11 cellular contexts compared by ENCODE assay signal in genomic region chr10:131561897-131562296, GRCh38.
"Had no signal": no experiment of that assay in that cellular context is flagged by ENCODE, and none has a peak within 500 bp of the region (broad histone marks: within the 10 kb centered on the region; RNA-seq: fewer than 3 reads in every experiment).

No MANE protein-coding gene starts in this region.

- H3K4me3 ChIP-seq: dorsolateral prefrontal cortex had no signal

- H3K27ac Mint-ChIP-seq: activated B cell treated with CpG ODN at 0.5 μM for 24 hours; activated CD4-positive, alpha-beta T cell treated with anti-CD3 and anti-CD28 coated beads, Interleukin-2, amount 10 ng/mL, durations not matched to agents 7 days and 5 days; activated naive CD8-positive, alpha-beta T cell; activated T-cell treated with anti-CD3 and anti-CD28 coated beads, Interleukin-2, amount 50 U/mL, for 24 hours; nephron progenitor cell; stimulated activated naive CD8-positive, alpha-beta T cell treated with anti-CD3 and anti-CD28 coated beads, Interleukin-15, Interleukin-2, amounts not matched to agents 100 ng/mL and 50 ng/mL, for 24 hours had no signal

- DNase-seq: activated B cell treated with CpG ODN at 0.5 μM for 24 hours; activated CD4-positive, alpha-beta T cell treated with anti-CD3 and anti-CD28 coated beads, Interleukin-2, amount 10 ng/mL, durations not matched to agents 7 days and 5 days; activated effector memory CD4-positive, alpha-beta T cell treated with anti-CD3 and anti-CD28 coated beads, Interleukin-2, amount 50 U/mL, for 16 hours; activated T-cell treated with anti-CD3 and anti-CD28 coated beads, Interleukin-2, amount 50 U/mL, for 24 hours; dorsolateral prefrontal cortex; hippocampal formation; kidney glomerular epithelial cell; nephron progenitor cell; stimulated activated CD4-positive, alpha-beta T cell treated with anti-CD3 and anti-CD28 coated beads, Interleukin-4, amount 100 ng/mL, for 24 hours had no signal

- H3K36me3 Mint-ChIP-seq: activated naive CD8-positive, alpha-beta T cell had no signal

- H3K27ac ChIP-seq: dorsolateral prefrontal cortex had no signal

- H3K4me3 Mint-ChIP-seq: activated B cell treated with CpG ODN at 0.5 μM for 24 hours; activated CD4-positive, alpha-beta T cell treated with anti-CD3 and anti-CD28 coated beads, Interleukin-2, amount 10 ng/mL, durations not matched to agents 7 days and 5 days; activated naive CD8-positive, alpha-beta T cell; activated T-cell treated with anti-CD3 and anti-CD28 coated beads, Interleukin-2, amount 50 U/mL, for 24 hours; nephron progenitor cell; stimulated activated naive CD8-positive, alpha-beta T cell treated with anti-CD3 and anti-CD28 coated beads, Interleukin-15, Interleukin-2, amounts not matched to agents 100 ng/mL and 50 ng/mL, for 24 hours had no signal

- H3K27me3 Mint-ChIP-seq: activated B cell treated with CpG ODN at 0.5 μM for 24 hours; activated CD4-positive, alpha-beta T cell treated with anti-CD3 and anti-CD28 coated beads, Interleukin-2, amount 10 ng/mL, durations not matched to agents 7 days and 5 days had no signal

- H3K4me1 Mint-ChIP-seq: activated B cell treated with CpG ODN at 0.5 μM for 24 hours; activated CD4-positive, alpha-beta T cell treated with anti-CD3 and anti-CD28 coated beads, Interleukin-2, amount 10 ng/mL, durations not matched to agents 7 days and 5 days had no signal
